In the genomic region with DNA sequence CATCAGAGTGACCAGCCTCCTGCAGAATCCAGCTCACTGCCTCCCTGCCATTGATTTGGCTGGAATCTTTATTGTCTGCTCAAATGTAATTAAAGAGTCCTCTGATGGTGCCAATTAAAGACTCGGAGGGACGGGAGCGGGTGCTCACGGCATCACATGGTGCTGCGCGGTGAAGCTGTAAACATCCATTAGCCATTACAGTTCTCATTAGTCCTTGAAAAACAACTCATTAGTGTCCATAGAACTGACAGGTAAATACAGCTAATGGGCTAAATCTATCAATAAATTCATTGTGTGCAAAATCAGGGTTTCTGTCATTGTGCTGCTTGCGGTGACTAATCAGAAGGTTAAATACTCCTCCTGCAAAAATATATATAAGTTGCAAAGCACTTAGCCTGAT, we compare ENCODE assay signal across 19 cellular contexts.
DNase-seq lines count a peak whose midpoint lies in the region; FAIRE-seq and TF ChIP-seq lines count a peak whose summit lies in the region.
"Had no signal": no experiment of that assay in that cellular context is flagged by ENCODE, and none has a peak within 500 bp of the region (broad histone marks: within the 10 kb centered on the region; RNA-seq: fewer than 3 reads in every experiment).

No MANE protein-coding gene starts in this region.

- no peak for TF ChIP-seq CTCF in H9 (conservative IDR thresholded peaks at IDR 0.05)
- no peak for TF ChIP-seq CTCF in bronchial epithelial cell (IDR thresholded peaks at IDR 0.05; ENCODE audit: insufficient read depth, low read length, severe bottlenecking)
- no peak for TF ChIP-seq CTCF in SK-N-SH (IDR thresholded peaks at IDR 0.05)

- no peaks in the 10 kb centered on the region for H4K20me1 ChIP-seq in H9 (ENCODE audit: control insufficient read depth, insufficient read depth, insufficient read length)
- no peaks in the 10 kb centered on the region for H4K20me1 ChIP-seq in SK-N-SH (ENCODE audit: insufficient read depth)

- H2BK20ac ChIP-seq in H9 (ENCODE audit: low read depth, low read length, poor library complexity, severe bottlenecking) = no peak overlapping the region

- no peaks in the 10 kb centered on the region for H3K9me3 Mint-ChIP-seq in H9
- H3K9me3 Mint-ChIP-seq: CD4-positive, alpha-beta memory T cell had no signal

- H3K18ac ChIP-seq in H9 (ENCODE audit: insufficient read length, low read depth, low read length) = peak overlapping the region; percentile 34

- H3T11ph ChIP-seq in H9 (ENCODE audit: low read length) = no peak overlapping the region

- no peak overlapping the region for H3K4ac ChIP-seq in H9 (ENCODE audit: low read depth, low read length)

- H3K4me3 Mint-ChIP-seq in H9 = no peak overlapping the region
- H3K4me3 Mint-ChIP-seq: B cell; CD4-positive, alpha-beta memory T cell had no signal

- no peak overlapping the region for H3K14ac ChIP-seq in H9 (ENCODE audit: insufficient read depth, low read length)

- H3K23ac ChIP-seq in H9 (ENCODE audit: insufficient read length, low read depth, low read length) = no peak overlapping the region

- H2BK120ac ChIP-seq in H9 (ENCODE audit: low read depth, low read length, poor library complexity, severe bottlenecking) = no peak overlapping the region

- H3K79me1 ChIP-seq in H9 (ENCODE audit: insufficient read depth, low read depth, low read length, poor library complexity, severe bottlenecking) = no peaks in the 10 kb centered on the region

- no peaks in the 10 kb centered on the region for H3K9me2 ChIP-seq in SK-N-SH

- no peak overlapping the region for H3K9ac ChIP-seq in H9 (ENCODE audit: extremely low read depth, insufficient read length, low read length)
- no peak overlapping the region for H3K9ac ChIP-seq in SK-N-SH

- H3K27ac ChIP-seq in H9 (ENCODE audit: insufficient read length, low read depth, low read length) (no peak overlapping the region), SK-N-SH (ENCODE audit: low read depth in 2 of 2, low read length in 1 of 2) (no peak overlapping the region)
- H3K27ac ChIP-seq: C4-2B had no signal

- H3K79me2 ChIP-seq in H9 (ENCODE audit: insufficient read depth, low read length) (no peaks in the 10 kb centered on the region), SK-N-SH (ENCODE audit: insufficient read depth) (no peaks in the 10 kb centered on the region)

- no peak overlapping the region for H3K4me3 ChIP-seq in bronchial epithelial cell (ENCODE audit: low read depth, low read length)
- no peak overlapping the region for H3K4me3 ChIP-seq in SK-N-SH (ENCODE audit: low read depth in 2 of 2, low read length in 1 of 2)
- no peak overlapping the region for H3K4me3 ChIP-seq in H7 (ENCODE audit: insufficient read depth, low read depth, low read length)

- no peak overlapping the region for H3K56ac ChIP-seq in H9 (ENCODE audit: insufficient read length, low read depth, low read length)

- H3K4me1 Mint-ChIP-seq in H9 = peaks cover 17 to 18% of the 10 kb centered on the region in 2 experiments
- H3K4me1 Mint-ChIP-seq: CD4-positive, alpha-beta memory T cell had no signal

- H3K23me2 ChIP-seq in H9 (ENCODE audit: insufficient read length, low read depth, low read length, poor library complexity, severe bottlenecking) = no peaks in the 10 kb centered on the region

- H3K36me3 Mint-ChIP-seq in H9 (ENCODE audit: insufficient read depth in 1 of 3, low read depth in 3 of 3) = peaks cover 0 to 2% (median 0%) of the 10 kb centered on the region in 3 experiments; a peak in 2 of 7 replicates
- H3K36me3 Mint-ChIP-seq: CD4-positive, alpha-beta memory T cell had no signal

- no peaks in the 10 kb centered on the region for H3K36me3 ChIP-seq in bronchial epithelial cell (ENCODE audit: control insufficient read depth, insufficient read depth, low read length)
- H3K36me3 ChIP-seq in SK-N-SH (replicated peaks in 1 of 2; ENCODE audit: control insufficient read depth in 1 of 2, insufficient read depth in 2 of 2, low read length in 1 of 2) = no peaks in the 10 kb centered on the region
- no peaks in the 10 kb centered on the region for H3K36me3 ChIP-seq in H7 (replicated peaks; ENCODE audit: control insufficient read depth, insufficient read depth, low read length)

- peaks cover 4% of the 10 kb centered on the region; the same call in 1 of the 2 replicates for H3K4me1 ChIP-seq in H9 (ENCODE audit: insufficient read depth, low read length)
- no peaks in the 10 kb centered on the region; a peak in 1 of 4 replicates for H3K4me1 ChIP-seq in SK-N-SH (ENCODE audit: control insufficient read depth in 1 of 2, insufficient read depth in 2 of 2, low read depth in 1 of 2, low read length in 1 of 2)

- no peak overlapping the region for H2BK5ac ChIP-seq in H9 (ENCODE audit: insufficient read length, low read length)

- CTCF ChIA-PET in SK-N-SH (lab: Yijun Ruan, JAX) = no interaction called here

- TF ChIP-seq RAD21 in SK-N-SH (IDR thresholded peaks at IDR 0.05; ENCODE audit: low read length) = no peak

- DNase-seq in H9 (no peak), NCI-H1417 treated with DMSO at 0.1 percent for 48 hours (lab: John Stamatoyannopoulos, UW) (peak; percentile 42), bronchial epithelial cell (ENCODE audit: low read depth) (no peak), SK-N-SH (no peak), H7 (no peak), OCI-M1 (lab: John Stamatoyannopoulos, UW) (no peak)
- no peak for DNase-seq in activated CD4-positive, alpha-beta T cell treated with anti-CD3 and anti-CD28 coated beads for 48 hours
- DNase-seq: CD4-positive, alpha-beta memory T cell; DMS153; DMS79 treated with DMSO at 0.1 percent for 48 hours; EL had no signal

- no peak overlapping the region for H2BK12ac ChIP-seq in H9 (ENCODE audit: insufficient read length, low read depth, low read length)

- no peak overlapping the region for H2BK15ac ChIP-seq in H9 (ENCODE audit: low read depth, low read length)

- no peak overlapping the region for H3K4me2 ChIP-seq in H9 (ENCODE audit: insufficient read depth, insufficient read length, low read length)
- H3K4me2 ChIP-seq in SK-N-SH = no peak overlapping the region

- H4K8ac ChIP-seq in H9 (replicated peaks; ENCODE audit: insufficient read length, low read depth, low read length) = no peak overlapping the region

- no peak overlapping the region for H4K5ac ChIP-seq in H9 (ENCODE audit: insufficient read length, low read depth, low read length)

- no peak overlapping the region for H2AK5ac ChIP-seq in H9 (ENCODE audit: insufficient read length, low read length)

- no peak overlapping the region for H2AFZ ChIP-seq in H9 (ENCODE audit: low read length)
- no peak overlapping the region for H2AFZ ChIP-seq in SK-N-SH (ENCODE audit: low read depth)

- no peak overlapping the region for H4K91ac ChIP-seq in H9 (ENCODE audit: insufficient read length, low read depth, low read length)

- POLR2A ChIA-PET in SK-N-SH (lab: Yijun Ruan, JAX) = no interaction called here

- H3F3A ChIP-seq in SK-N-SH (replicated peaks; ENCODE audit: insufficient read depth) = no peaks in the 10 kb centered on the region

- peak; percentile 52 for FAIRE-seq in bronchial epithelial cell (lab: Jason Lieb, UNC)
- FAIRE-seq: A204.1, D721Med, G401.6, GM12891, GM19239, H54 had no signal

- no peak overlapping the region for H3K27ac Mint-ChIP-seq in H9
- H3K27ac Mint-ChIP-seq: B cell; CD4-positive, alpha-beta memory T cell had no signal

- no peak for TF ChIP-seq EP300 in SK-N-SH (IDR thresholded peaks at IDR 0.05; ENCODE audit: borderline replicate concordance in 1 of 2, low read depth in 1 of 2, low read length in 1 of 2)

- H3K9me3 ChIP-seq in H9 (ENCODE audit: control insufficient read depth, low read depth, low read length) = no peaks in the 10 kb centered on the region
- H3K9me3 ChIP-seq in SK-N-SH = no peaks in the 10 kb centered on the region

- H3K27me3 ChIP-seq in H9 (ENCODE audit: insufficient read depth, low read length) = no peaks in the 10 kb centered on the region; the same call in 1 of the 2 replicates
- no peaks in the 10 kb centered on the region for H3K27me3 ChIP-seq in bronchial epithelial cell (ENCODE audit: control insufficient read depth, insufficient read depth, low read length)
- peaks cover 35% of the 10 kb centered on the region for H3K27me3 ChIP-seq in SK-N-SH (ENCODE audit: insufficient read depth)
- no peaks in the 10 kb centered on the region for H3K27me3 ChIP-seq in H7 (ENCODE audit: control insufficient read depth, insufficient read depth, low read length)

- H3K27me3 Mint-ChIP-seq in H9 (ENCODE audit: low read depth) = peaks cover 13% of the 10 kb centered on the region; the same call in 1 of the 2 replicates

- WGBS in H9 (ENCODE audit: extremely low coverage, insufficient read length, low lambda C conversion rate) = no CpG with 5 or more reads among the region's 7 CpGs
- WGBS in SK-N-SH (ENCODE audit: low lambda C conversion rate) = 2% methylated on average over 7 of the region's 7 CpGs

TF ChIP-seq in SK-N-SH, 30 proteins besides CTCF, POLR2A, EP300 and RAD21 (continues in another document):
- TF ChIP-seq RFX5 (IDR thresholded peaks at IDR 0.05; ENCODE audit: low read length) (no peak), FOSL2 (IDR thresholded peaks at IDR 0.05; ENCODE audit: borderline replicate concordance, low read depth) (no peak), GABPA (IDR thresholded peaks at IDR 0.05; ENCODE audit: low read depth) (no peak), NFIC (IDR thresholded peaks at IDR 0.05; ENCODE audit: borderline replicate concordance) (no peak), ELF1 (IDR thresholded peaks at IDR 0.05) (no peak)
- TF ChIP-seq, protein P1, sequence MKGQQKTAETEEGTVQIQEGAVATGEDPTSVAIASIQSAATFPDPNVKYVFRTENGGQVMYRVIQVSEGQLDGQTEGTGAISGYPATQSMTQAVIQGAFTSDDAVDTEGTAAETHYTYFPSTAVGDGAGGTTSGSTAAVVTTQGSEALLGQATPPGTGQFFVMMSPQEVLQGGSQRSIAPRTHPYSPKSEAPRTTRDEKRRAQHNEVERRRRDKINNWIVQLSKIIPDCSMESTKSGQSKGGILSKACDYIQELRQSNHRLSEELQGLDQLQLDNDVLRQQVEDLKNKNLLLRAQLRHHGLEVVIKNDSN (IDR thresholded peaks at IDR 0.05; ENCODE audit: borderline replicate concordance, low read depth) = no peak
